ENCODE assay signal across 1 cellular context in genomic region chr17:57989011-57989345, GRCh38.
A peak's percentile ranks its signal among the peaks of the same experiment; 100 is the strongest.
TF ChIP-seq lines count a peak whose summit lies in the region.

No MANE protein-coding gene starts in this region.

TF ChIP-seq in HepG2, 621 proteins besides CTCF, POLR2A, EP300 and RAD21 (continues in another document):
- TF ChIP-seq ZNF274 (CRISPR knock-in tag; IDR thresholded peaks at IDR 0.05) (no peak), ZNF180 (CRISPR knock-in tag; IDR thresholded peaks at IDR 0.05; ENCODE audit: borderline replicate concordance, low read depth) (no peak), ZNF614 (CRISPR knock-in tag; IDR thresholded peaks at IDR 0.05; ENCODE audit: borderline replicate concordance) (no peak), GATAD2A (CRISPR knock-in tag; IDR thresholded peaks at IDR 0.05) (peak; percentile 14; the same call in 1 of the 2 replicates), CENPT (CRISPR knock-in tag; IDR thresholded peaks at IDR 0.05; ENCODE audit: low read depth) (no peak), ZNF451 (CRISPR knock-in tag; IDR thresholded peaks at IDR 0.05) (no peak), ELF3 (CRISPR knock-in tag; IDR thresholded peaks at IDR 0.05) (peak; percentile 49; the same call in 1 of the 2 replicates), SOX6 (IDR thresholded peaks at IDR 0.05) (no peak), SOX6 (CRISPR knock-in tag; IDR thresholded peaks at IDR 0.05) (peak; percentile 7; the same call in 1 of the 2 replicates), TGIF2 (CRISPR knock-in tag; IDR thresholded peaks at IDR 0.05) (no peak), GATAD1 (CRISPR knock-in tag; IDR thresholded peaks at IDR 0.05) (no peak), CREM (IDR thresholded peaks at IDR 0.05) (peak; percentile 16; the same call in 1 of the 2 replicates), CREM (CRISPR knock-in tag; IDR thresholded peaks at IDR 0.05) (no peak), ZNF567 (CRISPR knock-in tag; IDR thresholded peaks at IDR 0.05; ENCODE audit: borderline replicate concordance) (no peak), ZNF572 (CRISPR knock-in tag; IDR thresholded peaks at IDR 0.05) (no peak), YEATS2 (CRISPR knock-in tag; IDR thresholded peaks at IDR 0.05; ENCODE audit: borderline replicate concordance) (no peak), SP2 (CRISPR knock-in tag; IDR thresholded peaks at IDR 0.05) (no peak), PHB2 (IDR thresholded peaks at IDR 0.05; ENCODE audit: partially characterized antibody) (no peak), BCL6 (CRISPR knock-in tag; IDR thresholded peaks at IDR 0.05) (no peak), NFE2 (CRISPR knock-in tag; IDR thresholded peaks at IDR 0.05) (no peak), SCMH1 (CRISPR knock-in tag; IDR thresholded peaks at IDR 0.05; ENCODE audit: borderline replicate concordance) (no peak), ZBTB39 (CRISPR knock-in tag; IDR thresholded peaks at IDR 0.05) (no peak), GLI4 (CRISPR knock-in tag; IDR thresholded peaks at IDR 0.05; ENCODE audit: borderline replicate concordance) (no peak), SAP130 (CRISPR knock-in tag; IDR thresholded peaks at IDR 0.05; ENCODE audit: low read depth) (peak; percentile 67), FOXO4 (CRISPR knock-in tag; conservative IDR thresholded peaks at IDR 0.05) (no peak), ZNF577 (CRISPR knock-in tag; IDR thresholded peaks at IDR 0.05; ENCODE audit: borderline replicate concordance, low read depth) (no peak), NR2F6 (IDR thresholded peaks at IDR 0.05) (peak; percentile 63), NR2F6 (CRISPR knock-in tag; IDR thresholded peaks at IDR 0.05) (peak; percentile 49; the same call in 1 of the 2 replicates), MXD4 (CRISPR knock-in tag; IDR thresholded peaks at IDR 0.05) (no peak), ZBTB43 (CRISPR knock-in tag; conservative IDR thresholded peaks at IDR 0.05) (no peak), PPARG (CRISPR knock-in tag; conservative IDR thresholded peaks at IDR 0.05) (0 out of 2 replicates have a peak, but pooled peaks have one; percentile 7), HOXD1 (CRISPR knock-in tag; IDR thresholded peaks at IDR 0.05) (no peak), MNT (IDR thresholded peaks at IDR 0.05) (no peak), RFXANK (CRISPR knock-in tag; IDR thresholded peaks at IDR 0.05) (0 out of 2 replicates have a peak, but pooled peaks have one; percentile 54), ATF7-NPFF (CRISPR knock-in tag; IDR thresholded peaks at IDR 0.05; ENCODE audit: low read depth) (no peak), MEIS2 (CRISPR knock-in tag; IDR thresholded peaks at IDR 0.05) (no peak), KDM1A (CRISPR knock-in tag; IDR thresholded peaks at IDR 0.05) (no peak), ELF1 (CRISPR knock-in tag; IDR thresholded peaks at IDR 0.05) (0 out of 2 replicates have a peak, but pooled peaks have one; percentile 46), ZNF207 (IDR thresholded peaks at IDR 0.05; ENCODE audit: borderline replicate concordance) (no peak), CERS6 (CRISPR knock-in tag; IDR thresholded peaks at IDR 0.05) (no peak), AHDC1 (CRISPR knock-in tag; IDR thresholded peaks at IDR 0.05; ENCODE audit: borderline replicate concordance) (no peak), RFX5 (IDR thresholded peaks at IDR 0.05; ENCODE audit: low read depth, low read length) (peak; percentile 89), ZNF703 (CRISPR knock-in tag; IDR thresholded peaks at IDR 0.05; ENCODE audit: borderline replicate concordance) (no peak), NR2F1 (CRISPR knock-in tag; IDR thresholded peaks at IDR 0.05) (peak in 1 of 2 experiments; percentile 52; a peak in 1 of 4 replicates), NR2C2 (CRISPR knock-in tag; IDR thresholded peaks at IDR 0.05; ENCODE audit: borderline replicate concordance) (0 out of 2 replicates have a peak, but pooled peaks have one; percentile 4), PATZ1 (CRISPR knock-in tag; IDR thresholded peaks at IDR 0.05) (0 out of 2 replicates have a peak, but pooled peaks have one; percentile 29), NFYC (CRISPR knock-in tag; IDR thresholded peaks at IDR 0.05) (no peak; the same call in 1 of the 2 replicates), ATF4 (CRISPR knock-in tag; IDR thresholded peaks at IDR 0.05) (no peak), ZGPAT (CRISPR knock-in tag; IDR thresholded peaks at IDR 0.05) (no peak), CREB1 (IDR thresholded peaks at IDR 0.05) (peak; percentile 45; the same call in 1 of the 2 replicates), CREB1 (CRISPR knock-in tag; IDR thresholded peaks at IDR 0.05) (no peak), ZKSCAN1 (IDR thresholded peaks at IDR 0.05; ENCODE audit: low read length) (no peak), ZFY (CRISPR knock-in tag; IDR thresholded peaks at IDR 0.05) (no peak), ATF1 (CRISPR knock-in tag; IDR thresholded peaks at IDR 0.05) (peak; percentile 45; the same call in 1 of the 2 replicates), CCDC6 (CRISPR knock-in tag; IDR thresholded peaks at IDR 0.05) (no peak)
